In the genomic region with DNA sequence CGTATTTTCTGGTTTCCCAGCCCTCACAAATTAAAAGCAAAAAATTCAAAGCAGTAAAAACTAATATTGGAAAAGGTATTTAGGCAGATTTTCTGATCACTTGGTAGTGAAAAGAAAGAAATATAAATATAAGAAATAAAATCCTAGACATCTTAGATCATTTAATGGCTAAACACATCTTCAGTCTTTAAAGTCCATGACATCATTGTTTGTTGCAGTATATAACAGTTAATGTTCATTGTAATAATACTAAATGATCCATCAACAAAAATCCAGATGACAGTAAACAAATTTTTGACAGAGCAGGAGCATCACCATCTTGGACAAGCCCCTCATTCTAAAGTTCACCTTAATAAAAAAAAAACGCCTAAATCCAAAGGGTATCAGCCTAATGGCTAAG, we compare ENCODE assay signal across 19 cellular contexts.
"Had no signal": no experiment of that assay in that cellular context is flagged by ENCODE, and none has a peak within 500 bp of the region (broad histone marks: within the 10 kb centered on the region; RNA-seq: fewer than 3 reads in every experiment).

No MANE protein-coding gene starts in this region.

- H3K9me3 ChIP-seq: ovary, psoas muscle, suprapubic skin, testis, tibial artery, transverse colon, upper lobe of right lung, uterus had no signal

- H3K9ac ChIP-seq: neural progenitor cell, parathyroid adenoma had no signal

- ATAC-seq: natural killer cell; psoas muscle; right cardiac atrium; sciatic nerve; stimulated activated memory B cell treated with anti-CD40 and anti-IgM and Interleukin-4, amounts not matched to agents 10 μg/mL and 1 μg/mL and 100 μg/mL, for 72 hours; stimulated activated naive CD8-positive, alpha-beta T cell treated with anti-CD3 and anti-CD28 coated beads, Interleukin-15, amount 100 ng/mL, for 72 hours; stimulated activated naive CD8-positive, alpha-beta T cell treated with anti-CD3 and anti-CD28 coated beads, Interleukin-15, Interleukin-2, amounts not matched to agents 100 U/mL and 50 U/mL, for 24 hours; upper lobe of right lung had no signal

- H3K4me3 ChIP-seq: neural progenitor cell, ovary, psoas muscle, skin epidermis, smooth muscle cell, spleen, suprapubic skin, testis, tibial artery, transverse colon, upper lobe of right lung, uterus had no signal

- H3K4me1 ChIP-seq: neural progenitor cell, parathyroid adenoma, spleen, suprapubic skin, testis, tibial artery, transverse colon, upper lobe of right lung, uterus had no signal

- H3K27ac ChIP-seq: neural progenitor cell, ovary, parathyroid adenoma, skin epidermis, spleen, suprapubic skin, testis, tibial artery, transverse colon, upper lobe of right lung, uterus had no signal

- H3K27me3 ChIP-seq: neural progenitor cell, ovary, suprapubic skin, testis, tibial artery, transverse colon, upper lobe of right lung, uterus had no signal

- H3K36me3 ChIP-seq: neural progenitor cell, ovary, spleen, suprapubic skin, tibial artery, transverse colon, upper lobe of right lung, uterus had no signal
